Comparison of ENCODE assay signal across 1 cellular context in genomic region chr6:132392792-132393191, GRCh38.
TF ChIP-seq lines count a peak whose summit lies in the region.

No MANE protein-coding gene starts in this region.

TF ChIP-seq in HCT116, 20 proteins besides CTCF, POLR2A, EP300 and RAD21:
- TF ChIP-seq, protein P1, sequence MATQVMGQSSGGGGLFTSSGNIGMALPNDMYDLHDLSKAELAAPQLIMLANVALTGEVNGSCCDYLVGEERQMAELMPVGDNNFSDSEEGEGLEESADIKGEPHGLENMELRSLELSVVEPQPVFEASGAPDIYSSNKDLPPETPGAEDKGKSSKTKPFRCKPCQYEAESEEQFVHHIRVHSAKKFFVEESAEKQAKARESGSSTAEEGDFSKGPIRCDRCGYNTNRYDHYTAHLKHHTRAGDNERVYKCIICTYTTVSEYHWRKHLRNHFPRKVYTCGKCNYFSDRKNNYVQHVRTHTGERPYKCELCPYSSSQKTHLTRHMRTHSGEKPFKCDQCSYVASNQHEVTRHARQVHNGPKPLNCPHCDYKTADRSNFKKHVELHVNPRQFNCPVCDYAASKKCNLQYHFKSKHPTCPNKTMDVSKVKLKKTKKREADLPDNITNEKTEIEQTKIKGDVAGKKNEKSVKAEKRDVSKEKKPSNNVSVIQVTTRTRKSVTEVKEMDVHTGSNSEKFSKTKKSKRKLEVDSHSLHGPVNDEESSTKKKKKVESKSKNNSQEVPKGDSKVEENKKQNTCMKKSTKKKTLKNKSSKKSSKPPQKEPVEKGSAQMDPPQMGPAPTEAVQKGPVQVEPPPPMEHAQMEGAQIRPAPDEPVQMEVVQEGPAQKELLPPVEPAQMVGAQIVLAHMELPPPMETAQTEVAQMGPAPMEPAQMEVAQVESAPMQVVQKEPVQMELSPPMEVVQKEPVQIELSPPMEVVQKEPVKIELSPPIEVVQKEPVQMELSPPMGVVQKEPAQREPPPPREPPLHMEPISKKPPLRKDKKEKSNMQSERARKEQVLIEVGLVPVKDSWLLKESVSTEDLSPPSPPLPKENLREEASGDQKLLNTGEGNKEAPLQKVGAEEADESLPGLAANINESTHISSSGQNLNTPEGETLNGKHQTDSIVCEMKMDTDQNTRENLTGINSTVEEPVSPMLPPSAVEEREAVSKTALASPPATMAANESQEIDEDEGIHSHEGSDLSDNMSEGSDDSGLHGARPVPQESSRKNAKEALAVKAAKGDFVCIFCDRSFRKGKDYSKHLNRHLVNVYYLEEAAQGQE (IDR thresholded peaks at IDR 0.05; ENCODE audit: low read depth), result no peak
- TF ChIP-seq YY1 (IDR thresholded peaks at IDR 0.05; ENCODE audit: extremely low read depth, insufficient replicate concordance, low read depth, low read length) (no peak), POLR2AphosphoS5 (IDR thresholded peaks at IDR 0.05; ENCODE audit: low read depth, low read length) (no peak), ZBTB33 (IDR thresholded peaks at IDR 0.05; ENCODE audit: extremely low read depth, insufficient replicate concordance, low read length) (no peak), EGR1 (IDR thresholded peaks at IDR 0.05; ENCODE audit: low read depth) (no peak), EZH2phosphoT487 (IDR thresholded peaks at IDR 0.05; ENCODE audit: borderline replicate concordance) (no peak), JUND (IDR thresholded peaks at IDR 0.05) (no peak), TCF7L2 (IDR thresholded peaks at IDR 0.05; ENCODE audit: borderline replicate concordance, extremely low read depth, insufficient read depth, insufficient read length) (no peak), ZNF274 (IDR thresholded peaks at IDR 0.05; ENCODE audit: low read depth, low read length) (no peak), CEBPB (IDR thresholded peaks at IDR 0.05; ENCODE audit: low read depth) (no peak), ELF1 (IDR thresholded peaks at IDR 0.05; ENCODE audit: borderline replicate concordance, low read depth) (no peak), MAX (IDR thresholded peaks at IDR 0.05) (no peak), EZH2 (IDR thresholded peaks at IDR 0.05) (no peak), ATF3 (IDR thresholded peaks at IDR 0.05) (no peak), ZFX (IDR thresholded peaks at IDR 0.05) (no peak)
